In the genomic region with DNA sequence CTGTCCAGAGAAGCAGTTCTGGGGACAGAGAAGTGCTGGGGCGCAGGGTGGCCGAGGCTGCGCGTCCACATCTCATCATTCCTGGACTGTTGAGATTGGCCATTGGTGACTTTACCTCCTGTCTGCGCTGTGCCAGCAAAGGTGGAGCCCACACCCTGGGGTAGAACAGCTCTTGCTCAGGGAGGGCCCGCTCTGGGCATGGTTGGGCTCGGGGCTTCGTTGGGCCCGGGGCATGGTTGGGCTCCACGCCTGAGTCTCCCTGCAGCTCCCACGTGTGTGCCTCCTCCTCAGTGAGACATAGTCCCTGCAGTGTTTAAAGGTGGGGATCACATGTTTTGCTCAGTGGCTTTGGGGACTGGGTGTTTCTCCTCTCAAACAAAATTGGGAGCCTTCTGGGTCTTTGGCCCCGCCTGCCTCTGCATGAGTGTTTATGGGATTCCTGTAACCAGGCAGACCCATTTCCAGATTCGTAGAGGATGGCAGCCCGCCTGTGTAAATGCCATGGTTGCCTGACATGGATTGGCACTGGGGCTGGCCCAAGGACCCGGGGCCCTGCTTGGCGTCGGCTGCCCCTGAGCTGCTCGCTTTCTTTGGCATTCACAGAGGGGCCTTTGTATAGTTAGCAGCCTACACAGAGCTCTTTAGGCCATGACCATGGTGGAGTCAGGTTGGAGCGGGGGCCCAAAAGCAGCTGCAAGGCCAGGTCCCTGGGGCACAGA, we compare ENCODE assay signal across 26 cellular contexts.
A peak's percentile ranks its signal among the peaks of the same experiment; 100 is the strongest.
DNase-seq lines count a peak whose midpoint lies in the region; ATAC-seq and TF ChIP-seq lines count a peak whose summit lies in the region.
"Had no signal": no experiment of that assay in that cellular context is flagged by ENCODE, and none has a peak within 500 bp of the region (broad histone marks: within the 10 kb centered on the region; RNA-seq: fewer than 3 reads in every experiment).

No MANE protein-coding gene starts in this region.

- no peaks in the 10 kb centered on the region for H3K27me3 ChIP-seq in DND-41 (ENCODE audit: insufficient read depth, low read length, poor library complexity)
- no peaks in the 10 kb centered on the region for H3K27me3 ChIP-seq in H7 (ENCODE audit: control insufficient read depth, insufficient read depth, low read length)
- H3K27me3 ChIP-seq in endodermal cell (ENCODE audit: control insufficient read depth, insufficient read depth, low read length, poor library complexity, severe bottlenecking): no peaks in the 10 kb centered on the region
- H3K27me3 ChIP-seq in thyroid gland: no peaks in the 10 kb centered on the region

- H3K27me3 Mint-ChIP-seq in endodermal cell (ENCODE audit: insufficient read depth): no peaks in the 10 kb centered on the region
- H3K27me3 Mint-ChIP-seq in effector memory CD8-positive, alpha-beta T cell: peaks cover 30 to 59% of the 10 kb centered on the region in 2 donors

- TF ChIP-seq CTCF in DND-41 (IDR thresholded peaks at IDR 0.05; ENCODE audit: borderline replicate concordance, extremely low read depth, low read length, poor library complexity, severe bottlenecking): no peak
- no peak for TF ChIP-seq CTCF in endodermal cell (conservative IDR thresholded peaks at IDR 0.05)
- TF ChIP-seq CTCF in thyroid gland (IDR thresholded peaks at IDR 0.05): no peak

- H3K9me3 Mint-ChIP-seq in endodermal cell: no peaks in the 10 kb centered on the region
- no peaks in the 10 kb centered on the region for H3K9me3 Mint-ChIP-seq in effector memory CD8-positive, alpha-beta T cell
- H3K9me3 Mint-ChIP-seq: CD8-positive, alpha-beta T cell had no signal

- H3K27ac ChIP-seq in DND-41 (ENCODE audit: low read length): no peak overlapping the region
- no peak overlapping the region for H3K27ac ChIP-seq in endodermal cell (ENCODE audit: low read depth, low read length)
- no peak overlapping the region for H3K27ac ChIP-seq in thyroid gland
- H3K27ac ChIP-seq: A549, C4-2B had no signal

- intact Hi-C loops in sciatic nerve (cut with DNase I): no loop called here
- intact Hi-C loops in thyroid gland (cut with DNase I): no loop called here

- peak; percentile 50; the same call in 1 of the 3 replicates for ATAC-seq in DND-41 (ENCODE audit: insufficient read depth, low read depth)
- ATAC-seq in sciatic nerve: peak; percentile 71
- no peak for ATAC-seq in effector memory CD8-positive, alpha-beta T cell (replicated peaks)
- ATAC-seq: A549; CD8-positive, alpha-beta T cell; PC-3 had no signal

- no peak overlapping the region for H3K4me3 Mint-ChIP-seq in endodermal cell
- no peak overlapping the region for H3K4me3 Mint-ChIP-seq in effector memory CD8-positive, alpha-beta T cell
- H3K4me3 Mint-ChIP-seq: B cell; CD8-positive, alpha-beta T cell had no signal

- H3K79me2 ChIP-seq in DND-41 (ENCODE audit: insufficient read depth, low read length): no peaks in the 10 kb centered on the region

- H3K27ac Mint-ChIP-seq in endodermal cell: no peak overlapping the region
- H3K27ac Mint-ChIP-seq in effector memory CD8-positive, alpha-beta T cell: no peak overlapping the region
- H3K27ac Mint-ChIP-seq: B cell; CD8-positive, alpha-beta T cell had no signal

- no peaks in the 10 kb centered on the region for H3K9me3 ChIP-seq in DND-41 (ENCODE audit: insufficient read depth, low read length, severe bottlenecking)
- peaks cover 4% of the 10 kb centered on the region for H3K9me3 ChIP-seq in endodermal cell (ENCODE audit: control insufficient read depth, low read length)
- H3K9me3 ChIP-seq in thyroid gland: no peaks in the 10 kb centered on the region
- H3K9me3 ChIP-seq: A549, SK-N-SH had no signal

- no peaks in the 10 kb centered on the region for H4K20me1 ChIP-seq in DND-41 (ENCODE audit: insufficient read depth, low read length)

- TF ChIP-seq POLR2A in thyroid gland (IDR thresholded peaks at IDR 0.05): no peak

- H3K4me2 ChIP-seq in DND-41 (ENCODE audit: insufficient read depth, low read length): no peak overlapping the region
- H3K4me2 ChIP-seq: A549, SK-N-SH had no signal

- H3K36me3 ChIP-seq in DND-41 (ENCODE audit: insufficient read depth, low read length) (no peaks in the 10 kb centered on the region), H7 (replicated peaks; ENCODE audit: control insufficient read depth, insufficient read depth, low read length) (no peaks in the 10 kb centered on the region), endodermal cell (ENCODE audit: control insufficient read depth, insufficient read depth, low read length) (peaks cover 44% of the 10 kb centered on the region), thyroid gland (no peaks in the 10 kb centered on the region)

- no peak overlapping the region for H2AFZ ChIP-seq in DND-41 (ENCODE audit: low read depth, low read length)

- H3K4me3 ChIP-seq in DND-41 (ENCODE audit: low read depth in 1 of 2, low read length in 2 of 2): no peak overlapping the region
- H3K4me3 ChIP-seq in H7 (ENCODE audit: insufficient read depth, low read depth, low read length): no peak overlapping the region
- no peak overlapping the region for H3K4me3 ChIP-seq in endodermal cell (ENCODE audit: low read length)
- H3K4me3 ChIP-seq in thyroid gland (replicated peaks in 1 of 3): no peak overlapping the region
- H3K4me3 ChIP-seq: A549, K562 had no signal

- no peaks in the 10 kb centered on the region for H3K4me1 ChIP-seq in DND-41 (ENCODE audit: insufficient read depth, low read length)
- H3K4me1 ChIP-seq in endodermal cell (ENCODE audit: control insufficient read depth, insufficient read depth, low read length): peaks cover 2% of the 10 kb centered on the region
- H3K4me1 ChIP-seq in thyroid gland: peaks cover 12 to 31% of the 10 kb centered on the region in 2 donors
- H3K4me1 ChIP-seq: A549 had no signal

- peak; percentile 6 for DNase-seq in DND-41
- DNase-seq in H7: peak; percentile 49
- peak; percentile 44 for DNase-seq in endodermal cell
- no peak for DNase-seq in sciatic nerve (ENCODE audit: low spot score)
- DNase-seq in effector memory CD8-positive, alpha-beta T cell: no peak
- no peak for DNase-seq in Ammon's horn (ENCODE audit: low spot score)
- no peak for DNase-seq in SKM-1 (lab: John Stamatoyannopoulos, UW; ENCODE audit: unreplicated experiment)
- DNase-seq in thyroid gland: no peak
- DNase-seq: CD8-positive, alpha-beta T cell; DMS 273 treated with DMSO at 0.1 percent for 48 hours; DMS79; GOT3; MV-4-11; NCI-H1105; NCI-H146; NCI-H2029; NCI-H446 treated with DMSO at 0.1 percent for 48 hours; NCI-H526; NCI-H82; NK-92 treated with Interleukin-12 subunit alpha and Interleukin-12 subunit beta, amount 100 ng/mL, for 24 hours; PC-3; SK-N-SH had no signal

- peaks cover 44% of the 10 kb centered on the region for H3K4me1 Mint-ChIP-seq in endodermal cell
- H3K4me1 Mint-ChIP-seq in effector memory CD8-positive, alpha-beta T cell (ENCODE audit: low read depth in 2 of 2): no peaks in the 10 kb centered on the region
- H3K4me1 Mint-ChIP-seq: B cell had no signal

- H3K36me3 Mint-ChIP-seq in endodermal cell (ENCODE audit: low read depth): peaks cover 29% of the 10 kb centered on the region
- H3K36me3 Mint-ChIP-seq in effector memory CD8-positive, alpha-beta T cell (ENCODE audit: insufficient read depth): no peaks in the 10 kb centered on the region
- H3K36me3 Mint-ChIP-seq: CD8-positive, alpha-beta T cell had no signal

- H3K9ac ChIP-seq in DND-41 (ENCODE audit: low read depth, low read length) (no peak overlapping the region), endodermal cell (ENCODE audit: extremely low read depth, low read length, poor library complexity, severe bottlenecking) (no peak overlapping the region)
- H3K9ac ChIP-seq: SK-N-SH had no signal

- WGBS in endodermal cell (ENCODE audit: insufficient coverage in 1 of 2, insufficient read length in 1 of 2), 2 experiments: 93 to 95% methylated on average over 10 to 19 of the region's 19 CpGs
- 91 to 94% methylated on average over 11 to 13 of the region's 19 CpGs for WGBS in thyroid gland, 2 donors

Comparison
In these comparisons a context has a peak if more than half of its experiments do, and no peak if none do; other contexts are left out.
1. DNase-seq: peak in DND-41 (single experiment), H7 (single experiment) and endodermal cell (single experiment); none in sciatic nerve (single experiment), effector memory CD8-positive, alpha-beta T cell (0 of 3), Ammon's horn (single experiment), SKM-1 (single experiment) and thyroid gland (0 of 2).